Comparison of ENCODE assay signal across 39 cellular contexts in the genomic region with DNA sequence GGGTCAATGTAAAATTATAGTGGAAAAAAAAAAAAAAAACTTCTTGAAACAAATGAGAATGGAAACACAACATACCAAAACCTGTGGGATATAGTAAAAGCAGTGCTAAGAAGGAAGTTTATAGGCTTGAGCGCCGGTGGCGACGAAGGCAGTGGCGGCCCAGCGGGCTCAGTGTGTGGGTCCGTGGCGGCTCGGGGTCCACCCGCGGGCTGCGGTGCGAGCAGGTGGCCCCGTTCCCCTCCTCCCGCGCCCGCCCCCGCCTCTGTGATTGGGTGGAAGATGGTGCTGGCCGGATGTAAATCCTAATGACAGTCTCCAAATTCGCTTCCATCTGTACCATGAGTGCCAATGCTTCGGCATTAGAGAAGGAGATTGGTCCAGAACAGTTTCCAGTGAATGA. TPM values are rescaled to one million over a fixed set of nuclear protein-coding genes. Genes with fewer than 3 reads are reported as not detected.
"Had no signal": no experiment of that assay in that cellular context is flagged by ENCODE, and none has a peak within 500 bp of the region (broad histone marks: within the 10 kb centered on the region; RNA-seq: fewer than 3 reads in every experiment).

No MANE protein-coding gene starts in this region.

- DNase-seq: Karpas-422, Kasumi-1, MG63, MM.1S, MV-4-11, NCI-H1048, NCI-H1092, NCI-H1092 treated with DMSO at 0.1 percent for 48 hours, NCI-H1105, NCI-H1105 treated with DMSO at 0.1 percent for 48 hours, NCI-H1417, NCI-H1417 treated with DMSO at 0.1 percent for 48 hours, NCI-H1436, NCI-H1436 treated with DMSO at 0.1 percent for 48 hours, NCI-H146, NCI-H1694, NCI-H1694 treated with DMSO at 0.1 percent for 48 hours, NCI-H187, NCI-H187 treated with DMSO at 0.1 percent for 48 hours, NCI-H1930, NCI-H2029, NCI-H2029 treated with DMSO at 0.1 percent for 48 hours, NCI-H2081, NCI-H2081 treated with DMSO at 0.1 percent for 48 hours, NCI-H2107, NCI-H2171, NCI-H2171 treated with DMSO at 0.1 percent for 48 hours, NCI-H2227 treated with DMSO at 0.1 percent for 48 hours, NCI-H226, NCI-H345, NCI-H446, NCI-H446 treated with DMSO at 0.1 percent for 48 hours, NCI-H510A, NCI-H510A treated with DMSO at 0.1 percent for 48 hours, NCI-H524 had no signal

- H3K27me3 ChIP-seq: MG63 had no signal

- H3K4me3 ChIP-seq: MG63 had no signal

RNA-seq across cellular contexts. Expression of gene TLX3, which starts 57.5 kb away (rescaled TPM):
- total RNA-seq: LHCN-M2, M059J, MCF 10A, NCI-H460 had no signal
